In the genomic region with DNA sequence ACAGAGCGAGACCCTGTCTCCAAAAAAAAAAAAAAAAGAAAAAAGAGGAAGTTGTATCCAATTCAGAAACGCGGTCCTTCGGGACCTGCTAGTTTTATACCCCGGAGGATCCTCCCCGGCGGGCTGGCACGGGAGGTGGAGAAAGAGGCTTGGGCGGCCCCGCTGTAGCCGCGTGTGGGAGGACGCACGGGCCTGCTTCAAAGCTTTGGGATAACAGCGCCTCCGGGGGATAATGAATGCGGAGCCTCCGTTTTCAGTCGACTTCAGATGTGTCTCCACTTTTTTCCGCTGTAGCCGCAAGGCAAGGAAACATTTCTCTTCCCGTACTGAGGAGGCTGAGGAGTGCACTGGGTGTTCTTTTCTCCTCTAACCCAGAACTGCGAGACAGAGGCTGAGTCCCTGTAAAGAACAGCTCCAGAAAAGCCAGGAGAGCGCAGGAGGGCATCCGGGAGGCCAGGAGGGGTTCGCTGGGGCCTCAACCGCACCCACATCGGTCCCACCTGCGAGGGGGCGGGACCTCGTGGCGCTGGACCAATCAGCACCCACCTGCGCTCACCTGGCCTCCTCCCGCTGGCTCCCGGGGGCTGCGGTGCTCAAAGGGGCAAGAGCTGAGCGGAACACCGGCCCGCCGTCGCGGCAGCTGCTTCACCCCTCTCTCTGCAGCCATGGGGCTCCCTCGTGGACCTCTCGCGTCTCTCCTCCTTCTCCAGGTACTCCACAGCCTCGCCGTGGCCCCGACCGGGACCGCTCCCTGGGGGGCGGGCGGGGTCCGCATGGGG, we compare ENCODE assay signal across 7 cellular contexts. TPM values are rescaled to one million over a fixed set of nuclear protein-coding genes. Genes with fewer than 3 reads are reported as not detected.
DNase-seq lines count a peak whose midpoint lies in the region; ATAC-seq, FAIRE-seq and TF ChIP-seq lines count a peak whose summit lies in the region.

A gene (plus strand): TSS at position 596 of the 779 bp plus-strand sequence. CDS start 70 bp downstream, at position 666.

- TF ChIP-seq EP300 in HepG2 (IDR thresholded peaks at IDR 0.05; ENCODE audit: low read depth in 2 of 2, low read length in 2 of 2), result no peak
- TF ChIP-seq EP300 in HepG2 (CRISPR knock-in tag; IDR thresholded peaks at IDR 0.05; ENCODE audit: borderline replicate concordance), result no peak

- H3K9me3 ChIP-seq in HepG2 (ENCODE audit: low read length), result no peaks in the 10 kb centered on the region
- no peaks in the 10 kb centered on the region for H3K9me3 ChIP-seq in thymus (ENCODE audit: control insufficient read depth)
- no peaks in the 10 kb centered on the region for H3K9me3 ChIP-seq in BE2C

- no peak within 1 kb of the TSS for H2AFZ ChIP-seq in HepG2 (ENCODE audit: low read length)

- no peak for TF ChIP-seq POLR2A in HepG2 (IDR thresholded peaks at IDR 0.05; ENCODE audit: insufficient read depth in 1 of 2, low read depth in 2 of 2, low read length in 2 of 2)

- H3K27me3 ChIP-seq in HepG2 (ENCODE audit: control insufficient read depth in 1 of 2, insufficient read depth in 2 of 2, low read length in 2 of 2) (peaks cover 15 to 65% of the 10 kb centered on the region in 2 experiments), thymus (ENCODE audit: control insufficient read depth, insufficient read depth) (peaks cover 68% of the 10 kb centered on the region), BE2C (peaks cover 56% of the 10 kb centered on the region)

- no peak within 1 kb of the TSS for H3K9ac ChIP-seq in HepG2 (ENCODE audit: insufficient read depth, low read depth, low read length)

- POLR2A ChIA-PET in HepG2 (lab: Yijun Ruan, JAX), result interaction anchor here (0.7 kb wide), 1 partner anchor 462 kb away, joined by 3 read pairs; no protein-coding TSS in a partner anchor

- H3K4me1 ChIP-seq in HepG2 (ENCODE audit: insufficient read depth, low read length), result peaks cover 24% of the 10 kb centered on the region
- H3K4me1 ChIP-seq in thymus (ENCODE audit: control insufficient read depth, insufficient read depth, low read length), result peaks cover 6% of the 10 kb centered on the region
- no peaks in the 10 kb centered on the region for H3K4me1 ChIP-seq in BE2C

- 9% methylated on average over 26 of the region's 53 CpGs for WGBS in HepG2 (ENCODE audit: low lambda C conversion rate)
- 2% methylated on average over 53 of the region's 53 CpGs for WGBS in thymus

- intact Hi-C loops in HepG2 (cut with micrococcal nuclease; ENCODE audit: unreplicated experiment), result no loop called here

- peak within 1 kb of the TSS; percentile 59 for H3K4me2 ChIP-seq in HepG2 (ENCODE audit: low read depth, low read length)

- no peak for FAIRE-seq in HepG2 (lab: Jason Lieb, UNC)

- peak; percentile 39 for DNase-seq in GM10266 (ENCODE audit: extremely low spot score)
- DNase-seq in NCI-H146 treated with DMSO at 0.1 percent for 48 hours (lab: John Stamatoyannopoulos, UW; ENCODE audit: unreplicated experiment), result peak; percentile 50
- DNase-seq in amniotic epithelial cell (ENCODE audit: low read depth), result peak; percentile 33
- DNase-seq in HepG2 (ENCODE audit: low spot score), result no peak
- DNase-seq in BE2C, result no peak

- no peaks in the 10 kb centered on the region for H3K36me3 ChIP-seq in HepG2 (replicated peaks in 1 of 2; ENCODE audit: control insufficient read depth in 1 of 2, insufficient read depth in 2 of 2, low read length in 2 of 2)
- H3K36me3 ChIP-seq in thymus (ENCODE audit: control insufficient read depth, insufficient read depth), result no peaks in the 10 kb centered on the region
- no peaks in the 10 kb centered on the region for H3K36me3 ChIP-seq in BE2C

- TF ChIP-seq CTCF in GM10266 (IDR thresholded peaks at IDR 0.05; ENCODE audit: control insufficient read depth, insufficient read depth, low read depth, missing control alignments) (no peak), HepG2 (CRISPR knock-in tag; IDR thresholded peaks at IDR 0.05) (no peak), BE2C (IDR thresholded peaks at IDR 0.05; ENCODE audit: low read depth, low read length) (no peak)

- H3K27ac ChIP-seq in HepG2 (ENCODE audit: extremely low read length, insufficient read depth, low read length) (no peak within 1 kb of the TSS), thymus (ENCODE audit: low read depth) (peak within 1 kb of the TSS; percentile 60)

- no peaks in the 10 kb centered on the region; the same call in 1 of the 2 replicates for H4K20me1 ChIP-seq in HepG2 (ENCODE audit: insufficient read depth, low read length)

- in situ Hi-C loops in HepG2 (cut with HindIII; ENCODE audit: extremely low pct_ligation_motif_present, low pct_unique_long_range_greater_than_20kb), result no loop called here

- H3K4me3 ChIP-seq in HepG2 (replicated peaks in 1 of 3; ENCODE audit: insufficient read depth in 1 of 3, low read depth in 2 of 3, low read length in 3 of 3) (peak within 1 kb of the TSS in 2 of 3 experiments; percentile 5 to 53; a peak in 2 of 6 replicates), thymus (ENCODE audit: low read length) (peak within 1 kb of the TSS; percentile 21), BE2C (ENCODE audit: low read depth, low read length) (no peak within 1 kb of the TSS)

- BruUV-seq in HepG2 (replicated peaks; lab: Mats Ljungman, UMichigan), result no TSS peak

- no peak for TF ChIP-seq RAD21 in HepG2 (CRISPR knock-in tag; IDR thresholded peaks at IDR 0.05)

- ATAC-seq in HepG2, result peak; percentile 58
- ATAC-seq in GM21528 (IDR thresholded peaks at IDR 0.05; ENCODE audit: low FRiP score, unreplicated experiment), result no peak

- CTCF ChIA-PET in HepG2 (lab: Yijun Ruan, JAX; ENCODE audit: low intra/inter-chr PET ratio, low total read pairs), result no interaction called here

- no peaks in the 10 kb centered on the region for H3K79me2 ChIP-seq in HepG2 (ENCODE audit: insufficient read depth, low read length)

TF ChIP-seq in HepG2, 621 proteins besides CTCF, POLR2A, EP300 and RAD21 (continues in another document):
- no peak for TF ChIP-seq SAP130 (CRISPR knock-in tag; IDR thresholded peaks at IDR 0.05; ENCODE audit: low read depth)
- TF ChIP-seq ZNF577 (CRISPR knock-in tag; IDR thresholded peaks at IDR 0.05; ENCODE audit: borderline replicate concordance, low read depth), result no peak
- no peak for TF ChIP-seq ZNF598 (CRISPR knock-in tag; IDR thresholded peaks at IDR 0.05; ENCODE audit: borderline replicate concordance)
- no peak for TF ChIP-seq MATR3 (CRISPR knock-in tag; IDR thresholded peaks at IDR 0.05)
- no peak for TF ChIP-seq ZNF530 (CRISPR knock-in tag; IDR thresholded peaks at IDR 0.05; ENCODE audit: low read depth)
- peak; percentile 96 for TF ChIP-seq EZH2 (conservative IDR thresholded peaks at IDR 0.05; ENCODE audit: low read depth, low read length)
- no peak for TF ChIP-seq HNRNPUL1 (IDR thresholded peaks at IDR 0.05; ENCODE audit: low read depth, low read length)
- TF ChIP-seq CBX2 (IDR thresholded peaks at IDR 0.05; ENCODE audit: low read depth, low read length), result no peak
- TF ChIP-seq CBX2 (CRISPR knock-in tag; IDR thresholded peaks at IDR 0.05; ENCODE audit: low read depth), result no peak
- no peak for TF ChIP-seq ASH2L (IDR thresholded peaks at IDR 0.05; ENCODE audit: insufficient read length, low read depth, low read length)
- no peak for TF ChIP-seq ZNF83 (CRISPR knock-in tag; IDR thresholded peaks at IDR 0.05; ENCODE audit: borderline replicate concordance)
- TF ChIP-seq, protein P1, sequence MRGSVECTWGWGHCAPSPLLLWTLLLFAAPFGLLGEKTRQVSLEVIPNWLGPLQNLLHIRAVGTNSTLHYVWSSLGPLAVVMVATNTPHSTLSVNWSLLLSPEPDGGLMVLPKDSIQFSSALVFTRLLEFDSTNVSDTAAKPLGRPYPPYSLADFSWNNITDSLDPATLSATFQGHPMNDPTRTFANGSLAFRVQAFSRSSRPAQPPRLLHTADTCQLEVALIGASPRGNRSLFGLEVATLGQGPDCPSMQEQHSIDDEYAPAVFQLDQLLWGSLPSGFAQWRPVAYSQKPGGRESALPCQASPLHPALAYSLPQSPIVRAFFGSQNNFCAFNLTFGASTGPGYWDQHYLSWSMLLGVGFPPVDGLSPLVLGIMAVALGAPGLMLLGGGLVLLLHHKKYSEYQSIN (CRISPR knock-in tag; IDR thresholded peaks at IDR 0.05; ENCODE audit: borderline replicate concordance), result no peak
- no peak for TF ChIP-seq NFRKB (IDR thresholded peaks at IDR 0.05)
- no peak for TF ChIP-seq POLR2G (IDR thresholded peaks at IDR 0.05; ENCODE audit: low read depth, low read length)

RNA-seq across cellular contexts. Expression of the gene that starts here (rescaled TPM):
- total RNA-seq in HepG2 (2016; rRNA removed; fragmentation: Illumina TruSeq; extraction: Trizol), result not detected in 2 replicates
- not detected in 2 replicates for total RNA-seq in HepG2 (2016; cell fraction: cytosol; rRNA removed; fragmentation: Illumina TruSeq; extraction: Trizol; ENCODE audit: low read depth)
- total RNA-seq in HepG2 (2016; cell fraction: insoluble cytoplasmic fraction; rRNA removed; fragmentation: Illumina TruSeq; extraction: Trizol), result not detected in 2 replicates
- total RNA-seq in HepG2 (2016; cell fraction: membrane; rRNA removed; fragmentation: Illumina TruSeq; extraction: Trizol), result not detected in 2 replicates
- total RNA-seq in HepG2 (2016; cell fraction: nucleus; rRNA removed; fragmentation: Illumina TruSeq; extraction: Trizol), result 0.22 TPM in 1 of 2 replicates, not detected in the other
- polyA plus RNA-seq in HepG2 (2011; rRNA removed) (0.11 and 0.57 TPM in 2 replicates), thymus (47.5 TPM)
- 0.09 and 0.32 TPM in 2 replicates for polyA plus RNA-seq in HepG2 (2011; cell fraction: cytosol; rRNA removed)
- 0.19 and 0.23 TPM in 2 replicates for polyA plus RNA-seq in HepG2 (2011; cell fraction: nucleus; rRNA removed)
- 0.12 and 0.25 TPM in 2 replicates for polyA plus RNA-seq in HepG2 (2012)
- not detected in 2 replicates for polyA plus RNA-seq in HepG2 (2016; cell fraction: cytosol; fragmentation: Illumina TruSeq; extraction: Trizol; ENCODE audit: low read depth)
- 0.22 TPM in 1 of 2 replicates, not detected in the other for polyA plus RNA-seq in HepG2 (2016; cell fraction: insoluble cytoplasmic fraction; fragmentation: Illumina TruSeq; extraction: Trizol; ENCODE audit: low read depth)
- not detected in 2 replicates for polyA plus RNA-seq in HepG2 (2016; cell fraction: membrane; fragmentation: Illumina TruSeq; extraction: Trizol; ENCODE audit: low read depth)
- not detected in 2 replicates for polyA plus RNA-seq in HepG2 (2016; cell fraction: nucleus; fragmentation: Illumina TruSeq; extraction: Trizol; ENCODE audit: insufficient read depth, low read depth)
- polyA minus RNA-seq in HepG2 (2011; rRNA and poly(A)+ RNA removed; ENCODE audit: low replicate concordance), result 1.1 TPM in 1 of 2 replicates, not detected in the other
- not detected in 2 replicates for polyA minus RNA-seq in HepG2 (2011; cell fraction: cytosol; rRNA and poly(A)+ RNA removed)
- not detected in 2 replicates for polyA minus RNA-seq in HepG2 (2011; cell fraction: nucleus; rRNA and poly(A)+ RNA removed)
- not detected for polyA plus RNA-seq in BE2C (2012; ENCODE audit: insufficient read depth, insufficient read length, low read depth)

Comparison
In these comparisons a context has a peak if more than half of its experiments do, and no peak if none do; other contexts are left out.
1. RNA of the gene that starts here (polyA plus RNA-seq): 47.5 TPM in thymus (single experiment); 0.09 to 0.57 TPM in HepG2; every median in the first group is over 10 times any median in the second.
2. DNase-seq: peak in GM10266 (single experiment), NCI-H146 treated with DMSO at 0.1 percent for 48 hours (single experiment) and amniotic epithelial cell (single experiment); none in HepG2 (single experiment) and BE2C (single experiment).